In the genomic region with DNA sequence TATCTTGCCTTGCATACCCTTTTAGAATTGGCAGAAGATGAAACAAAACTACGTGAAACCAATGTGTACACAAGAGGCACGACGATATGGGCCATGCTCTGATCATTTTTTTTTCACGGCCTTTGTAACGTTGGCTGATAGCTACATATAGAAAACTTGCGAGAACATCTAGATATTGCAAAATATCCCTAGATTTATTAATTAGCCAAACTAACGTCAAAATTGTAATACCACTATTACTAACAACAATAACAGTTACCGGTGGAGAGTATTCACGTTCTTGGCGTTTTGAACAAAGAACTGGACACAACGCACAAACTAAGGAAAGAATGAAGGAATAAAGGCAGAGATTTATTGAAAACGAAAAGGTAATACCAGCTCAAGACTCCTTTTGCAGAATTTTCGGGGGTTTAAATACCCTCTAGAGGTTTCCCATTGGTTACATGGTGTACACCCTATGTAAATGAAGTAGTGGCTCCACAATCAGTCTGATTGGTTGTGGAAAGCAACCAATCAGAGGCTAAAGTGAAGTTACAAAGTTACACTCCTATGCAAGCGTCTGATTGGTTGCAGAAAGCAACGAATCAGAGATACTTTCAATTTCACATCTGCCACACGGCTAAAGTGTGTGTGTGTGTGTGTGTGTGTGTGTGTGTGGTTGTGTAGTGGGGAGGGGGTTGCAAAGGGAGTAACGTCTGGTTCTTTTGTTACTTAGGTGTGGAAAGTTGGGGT, we compare ENCODE assay signal across 8 cellular contexts. TPM values are rescaled to one million over a fixed set of nuclear protein-coding genes. Genes with fewer than 3 reads are reported as not detected.
DNase-seq lines count a peak whose midpoint lies in the region; ATAC-seq, FAIRE-seq and TF ChIP-seq lines count a peak whose summit lies in the region.

No MANE protein-coding gene starts in this region.

- H3K9me3 Mint-ChIP-seq in activated naive CD4-positive, alpha-beta T cell treated with anti-CD3 and anti-CD28 coated beads for 36 hours: no peaks in the 10 kb centered on the region

- peak overlapping the region; percentile 82 for H3K4me3 Mint-ChIP-seq in activated naive CD4-positive, alpha-beta T cell treated with anti-CD3 and anti-CD28 coated beads for 36 hours

- peak overlapping the region; percentile 81 for H2AFZ ChIP-seq in GM12878 (ENCODE audit: control insufficient read depth, low read depth, low read length)

- H3K36me3 Mint-ChIP-seq in activated naive CD4-positive, alpha-beta T cell treated with anti-CD3 and anti-CD28 coated beads for 36 hours (ENCODE audit: low read depth): peaks cover 4% of the 10 kb centered on the region

- FAIRE-seq in GM12878 (lab: Jason Lieb, UNC): no peak

- DNase-seq in activated naive CD4-positive, alpha-beta T cell treated with anti-CD3 and anti-CD28 coated beads for 36 hours: peak; percentile 27
- DNase-seq in activated naive CD4-positive, alpha-beta T cell (lab: John Stamatoyannopoulos, UW): no peak
- DNase-seq in NCI-H446 (lab: John Stamatoyannopoulos, UW) (peak; percentile 46 to 88), GM12878 (ENCODE audit: low read depth, low spot score) (no peak), transverse colon (no peak), mucosa of descending colon (no peak)

- SMC1A ChIA-PET in GM12878 (lab: Charles Lee; ENCODE audit: uncharacterized antibody, unreplicated experiment): interaction anchor here (2.1 kb wide), 1 partner anchor 16 kb away, joined by 6 read pairs; no protein-coding TSS in a partner anchor

- BruUV-seq in GM12878 (replicated peaks; lab: Mats Ljungman, UMichigan): no TSS peak

- peak overlapping the region; percentile 69 for H3K4me2 ChIP-seq in GM12878 (ENCODE audit: control insufficient read depth, insufficient read depth)

- ATAC-seq in GM12878 (no peak), mucosa of descending colon (no peak), HG03097 (IDR thresholded peaks at IDR 0.05; ENCODE audit: low FRiP score, unreplicated experiment) (no peak)

- 92% methylated on average over 17 of the region's 17 CpGs for WGBS in GM12878 (ENCODE audit: insufficient coverage, insufficient replicate concordance, low lambda C conversion rate, missing lambda C conversion rate)
- WGBS in liver: 40% methylated on average over 17 of the region's 17 CpGs
- 66 to 69% methylated on average over 16 to 17 of the region's 17 CpGs for WGBS in transverse colon (ENCODE audit: low coverage in 1 of 2), 2 donors

- TF ChIP-seq RAD21 in GM12878 (IDR thresholded peaks at IDR 0.05; ENCODE audit: insufficient read depth, low read depth, low read length): no peak
- TF ChIP-seq RAD21 in liver (IDR thresholded peaks at IDR 0.05): no peak

- H3K9me3 ChIP-seq in GM12878 (replicated peaks; ENCODE audit: control insufficient read depth, insufficient read depth, low read length) (no peaks in the 10 kb centered on the region), liver (ENCODE audit: control insufficient read depth in 4 of 4, low read length in 3 of 4) (no peaks in the 10 kb centered on the region), transverse colon (no peaks in the 10 kb centered on the region), mucosa of descending colon (no peaks in the 10 kb centered on the region)

- H3K27me3 Mint-ChIP-seq in activated naive CD4-positive, alpha-beta T cell treated with anti-CD3 and anti-CD28 coated beads for 36 hours (ENCODE audit: low read depth): no peaks in the 10 kb centered on the region

- H3K4me1 ChIP-seq in GM12878 (ENCODE audit: control insufficient read depth, insufficient read depth, low read length) (peaks cover 2% of the 10 kb centered on the region; the same call in 1 of the 2 replicates), liver (ENCODE audit: control insufficient read depth in 4 of 4, insufficient read depth in 4 of 4, low read length in 3 of 4) (peaks cover 2 to 28% (median 14%) of the 10 kb centered on the region in 4 donors), transverse colon (peaks cover 11 to 31% (median 21%) of the 10 kb centered on the region in 4 donors), mucosa of descending colon (ENCODE audit: low read depth) (peaks cover 9% of the 10 kb centered on the region)

- no peak overlapping the region for H3K9ac ChIP-seq in GM12878 (ENCODE audit: control insufficient read depth, insufficient read depth, low read length)
- H3K9ac ChIP-seq in liver (ENCODE audit: low read depth in 1 of 2, low read length in 2 of 2): no peak overlapping the region

- POLR2A ChIA-PET in GM12878 (lab: Charles Lee): interaction anchor here (1.1 kb wide), 1 partner anchor 233 kb away, joined by 3 read pairs; no protein-coding TSS in a partner anchor

- CTCF ChIA-PET in activated naive CD4-positive, alpha-beta T cell treated with anti-CD3 and anti-CD28 coated beads for 36 hours (lab: Charles Lee): interaction anchor here (1.0 to 1.8 kb wide), 4 partner anchors 8 to 92 kb away, joined by 3 to 4 read pairs (median 3); no protein-coding TSS in a partner anchor
- CTCF ChIA-PET in GM12878 (lab: Yijun Ruan, JAX): interaction anchor here (0.8 to 0.9 kb wide), 2 partner anchors 10 to 15 kb away, joined by 3 read pairs; no protein-coding TSS in a partner anchor

- no peaks in the 10 kb centered on the region for H4K20me1 ChIP-seq in GM12878 (ENCODE audit: control insufficient read depth, insufficient read depth)

- TF ChIP-seq CTCF in GM12878 (IDR thresholded peaks at IDR 0.05 in 2 of 3, conservative IDR thresholded peaks at IDR 0.05 in 1 of 3; ENCODE audit: control insufficient read depth in 2 of 3, extremely low read depth in 1 of 3, insufficient read depth in 1 of 3, low read depth in 3 of 3, low read length in 3 of 3): no peak
- TF ChIP-seq CTCF in liver (IDR thresholded peaks at IDR 0.05; ENCODE audit: low read depth, low read length, missing input control): no peak
- TF ChIP-seq CTCF in transverse colon (IDR thresholded peaks at IDR 0.05): no peak
- TF ChIP-seq CTCF in mucosa of descending colon (IDR thresholded peaks at IDR 0.05): no peak

- TF ChIP-seq EP300 in GM12878 (IDR thresholded peaks at IDR 0.05; ENCODE audit: borderline replicate concordance in 1 of 2, control insufficient read depth in 1 of 2, low read depth in 2 of 2, low read length in 2 of 2): no peak
- no peak for TF ChIP-seq EP300 in transverse colon (IDR thresholded peaks at IDR 0.05; ENCODE audit: low read depth)

- in situ Hi-C loops in GM12878 (cut with MboI) (no loop called here), transverse colon (cut with MboI; ENCODE audit: low pct_ligation_motif_present in 1 of 4, low pct_unique_long_range_greater_than_20kb in 1 of 4, low sequenced_read_pairs in 3 of 4) (loop anchor here in 1 of 4 donors (25.0 kb wide), 1 partner anchor 205 kb away; the partner anchor contains the start of gene PKN2)

- H3K27ac ChIP-seq in GM12878 (ENCODE audit: control insufficient read depth, insufficient read depth) (peak overlapping the region; percentile 91; the same call in 1 of the 2 replicates), liver (ENCODE audit: low read depth in 1 of 2, low read length in 2 of 2) (peak overlapping the region; percentile 84 to 92), transverse colon (peak overlapping the region; percentile 91 to 99 (median 98))

- H3K36me3 ChIP-seq in GM12878 (ENCODE audit: control insufficient read depth in 2 of 2, insufficient read depth in 2 of 2, low read length in 1 of 2) (no peaks in the 10 kb centered on the region; a peak in 1 of 4 replicates), liver (ENCODE audit: control insufficient read depth in 4 of 4, insufficient read depth in 3 of 4, low read depth in 1 of 4, low read length in 3 of 4) (peaks cover 0 to 1% (median under 1%) of the 10 kb centered on the region in 4 donors), transverse colon (peaks cover 0 to 1% (median under 1%) of the 10 kb centered on the region in 4 donors), mucosa of descending colon (ENCODE audit: low read depth) (no peaks in the 10 kb centered on the region)

- peak overlapping the region; percentile 96 for H3K27ac Mint-ChIP-seq in activated naive CD4-positive, alpha-beta T cell treated with anti-CD3 and anti-CD28 coated beads for 36 hours

- H3K4me3 ChIP-seq in GM12878 (peak overlapping the region; percentile 97), liver (ENCODE audit: low read depth in 1 of 3, low read length in 3 of 3) (peak overlapping the region; percentile 73 to 96 (median 78)), transverse colon (peak overlapping the region in 3 of 4 donors; percentile 93 to 99 (median 98)), mucosa of descending colon (no peak overlapping the region)

- RAD21 ChIA-PET in GM12878 (lab: Charles Lee; ENCODE audit: unreplicated experiment): no interaction called here

- TF ChIP-seq POLR2A in GM12878 (IDR thresholded peaks at IDR 0.05; ENCODE audit: low read depth, low read length) (no peak), transverse colon (IDR thresholded peaks at IDR 0.05) (no peak)

- H3K4me1 Mint-ChIP-seq in activated naive CD4-positive, alpha-beta T cell treated with anti-CD3 and anti-CD28 coated beads for 36 hours (ENCODE audit: low read depth): peaks cover 32% of the 10 kb centered on the region

- H3K27me3 ChIP-seq in GM12878 (replicated peaks in 1 of 2; ENCODE audit: control insufficient read depth in 2 of 2, insufficient read depth in 2 of 2, low read length in 1 of 2) (no peaks in the 10 kb centered on the region), liver (ENCODE audit: control insufficient read depth in 4 of 4, insufficient read depth in 4 of 4, low read length in 3 of 4) (no peaks in the 10 kb centered on the region), transverse colon (no peaks in the 10 kb centered on the region)

- intact Hi-C loops in activated naive CD4-positive, alpha-beta T cell treated with anti-CD3 and anti-CD28 coated beads for 36 hours (cut with micrococcal nuclease): loop anchor here (5.0 kb wide), 1 partner anchor 930 kb away; the partner anchor contains the start of gene LRRC8D
- intact Hi-C loops in GM12878 (cut with micrococcal nuclease; ENCODE audit: unreplicated experiment): no loop called here
- intact Hi-C loops in transverse colon (cut with DNase I; ENCODE audit: low total_unique reads): no loop called here
- intact Hi-C loops in mucosa of descending colon (cut with DNase I, micrococcal nuclease): no loop called here

- H3K79me2 ChIP-seq in GM12878 (ENCODE audit: control insufficient read depth, insufficient read depth, low read length): peaks cover 42% of the 10 kb centered on the region

RNA-seq across cellular contexts. Expression of gene GTF2B, which starts 0.9 kb away (rescaled TPM):
- 10 to 100 TPM; 35.2 to 36.1 TPM for total RNA-seq in activated naive CD4-positive, alpha-beta T cell treated with anti-CD3 and anti-CD28 coated beads for 36 hours
- total RNA-seq in GM12878 (2013; cell fraction: nucleolus; rRNA removed): 17.1 and 17.9 TPM in 2 replicates
- total RNA-seq in GM12878 (2014; rRNA removed) (48.9 and 58.7 TPM in 2 replicates), GM12878 (2014; rRNA removed; fragmentation: Illumina TruSeq; extraction: Trizol) (67.2 and 69.0 TPM in 2 replicates), GM12878 (2021) (27.9 and 28.9 TPM in 2 replicates), liver (10 to 100 TPM; 26.5 to 50.6 TPM), transverse colon (10 to 100 TPM in 3 of 4 donors, 1 to 10 TPM in 1; 6.0 to 30.4 (median 22.1) TPM), mucosa of descending colon (10 to 100 TPM; 25.0 to 27.8 (median 27.3) TPM)
- 22.8 TPM for polyA plus RNA-seq in GM12878 (2011; ENCODE audit: low read depth)
- polyA plus RNA-seq in GM12878 (2011; rRNA removed) (61.9 and 82.5 TPM in 2 replicates), GM12878 (2014; fragmentation: Illumina TruSeq; extraction: Trizol) (61.1 and 85.9 TPM in 2 replicates), GM12878 (2014; fragmentation: Nextera tagmentation; extraction: Ambion mirVana) (10 to 100 TPM; 71.0 to 79.7 TPM), GM12878 (2014; rRNA removed) (44.7 and 52.3 TPM in 2 replicates), GM12878 (2016; fragmentation: Nextera tagmentation; extraction: Ambion mirVana) (10 to 100 TPM; 56.1 to 57.9 TPM), liver (10 to 100 TPM; 13.5 to 20.4 TPM)
- polyA plus RNA-seq in GM12878 (2011; cell fraction: cytosol; rRNA removed): 27.1 and 31.4 TPM in 2 replicates
- polyA plus RNA-seq in GM12878 (2011; cell fraction: nucleus; rRNA removed): 22.0 and 24.9 TPM in 2 replicates
- polyA plus RNA-seq in GM12878 (2012): 33.5 and 35.2 TPM in 2 replicates
- 29.0 and 44.0 TPM in 2 replicates for polyA minus RNA-seq in GM12878 (2011; rRNA and poly(A)+ RNA removed)
- polyA minus RNA-seq in GM12878 (2011; cell fraction: cytosol; rRNA and poly(A)+ RNA removed): 15.2 and 18.5 TPM in 2 replicates
- polyA minus RNA-seq in GM12878 (2011; cell fraction: nucleus; rRNA and poly(A)+ RNA removed): 11.2 and 17.1 TPM in 2 replicates

Comparison
In these comparisons a context has a peak if more than half of its experiments do, and no peak if none do; other contexts are left out.
1. DNase-seq: peak in activated naive CD4-positive, alpha-beta T cell treated with anti-CD3 and anti-CD28 coated beads for 36 hours (single experiment) and NCI-H446 (2 of 2); none in activated naive CD4-positive, alpha-beta T cell (0 of 4), GM12878 (single experiment), transverse colon (single experiment) and mucosa of descending colon (0 of 3).
2. Peak in every context shown above with its lines, with median percentiles within 50 percentile points of each other: H3K27ac ChIP-seq.